In genomic region chr1:62423580-62424242, GRCh38 we compare ENCODE assay signal across 1 cellular context.
A peak's percentile ranks its signal among the peaks of the same experiment; 100 is the strongest.
TF ChIP-seq lines count a peak whose summit lies in the region.

No MANE protein-coding gene starts in this region.

TF ChIP-seq in HepG2, 621 proteins besides CTCF, POLR2A, EP300 and RAD21 (continued from another document and continues in another):
- TF ChIP-seq ZNF432 (CRISPR knock-in tag; IDR thresholded peaks at IDR 0.05; ENCODE audit: borderline replicate concordance) (no peak), MXD1 (CRISPR knock-in tag; IDR thresholded peaks at IDR 0.05) (peak; percentile 65; the same call in 1 of the 2 replicates), BCL3 (CRISPR knock-in tag; IDR thresholded peaks at IDR 0.05) (peak; percentile 57; the same call in 1 of the 2 replicates), MLLT10 (CRISPR knock-in tag; IDR thresholded peaks at IDR 0.05) (no peak), THAP7 (CRISPR knock-in tag; IDR thresholded peaks at IDR 0.05) (no peak), ZHX1 (CRISPR knock-in tag; IDR thresholded peaks at IDR 0.05; ENCODE audit: low read depth) (peak; percentile 95), HNRNPH1 (optimal IDR thresholded peaks at IDR 0.05; ENCODE audit: low read depth, low read length) (no peak), PHF5A (CRISPR knock-in tag; IDR thresholded peaks at IDR 0.05; ENCODE audit: low read depth, unreplicated experiment) (no peak), PLSCR1 (CRISPR knock-in tag; IDR thresholded peaks at IDR 0.05; ENCODE audit: borderline replicate concordance) (no peak), ATM (IDR thresholded peaks at IDR 0.05; ENCODE audit: borderline replicate concordance) (no peak), SATB2 (CRISPR knock-in tag; IDR thresholded peaks at IDR 0.05) (no peak), TCF12 (IDR thresholded peaks at IDR 0.05) (no peak), TCF12 (CRISPR knock-in tag; IDR thresholded peaks at IDR 0.05) (no peak), PAXIP1 (CRISPR knock-in tag; conservative IDR thresholded peaks at IDR 0.05) (peak; percentile 83), RFX3 (CRISPR knock-in tag; IDR thresholded peaks at IDR 0.05) (no peak), RXRA (CRISPR knock-in tag; IDR thresholded peaks at IDR 0.05) (peak; percentile 22; the same call in 1 of the 2 replicates), STAT6 (CRISPR knock-in tag; IDR thresholded peaks at IDR 0.05; ENCODE audit: borderline replicate concordance) (no peak; the same call in 1 of the 2 replicates), ZNF136 (CRISPR knock-in tag; IDR thresholded peaks at IDR 0.05; ENCODE audit: low read depth) (no peak), MBNL3 (CRISPR knock-in tag; conservative IDR thresholded peaks at IDR 0.05) (no peak), TSC22D2 (CRISPR knock-in tag; IDR thresholded peaks at IDR 0.05; ENCODE audit: borderline replicate concordance) (peak; percentile 23; the same call in 1 of the 2 replicates), LBX2 (CRISPR knock-in tag; IDR thresholded peaks at IDR 0.05; ENCODE audit: borderline replicate concordance) (no peak), MXI1 (IDR thresholded peaks at IDR 0.05; ENCODE audit: borderline replicate concordance, low read depth, low read length) (peak; percentile 86; the same call in 2 of the 3 replicates), ZHX2 (IDR thresholded peaks at IDR 0.05; ENCODE audit: low read depth) (peak; percentile 80; the same call in 1 of the 2 replicates), ZHX2 (CRISPR knock-in tag; IDR thresholded peaks at IDR 0.05; ENCODE audit: borderline replicate concordance) (no peak), DBP (CRISPR knock-in tag; IDR thresholded peaks at IDR 0.05; ENCODE audit: not compliant biosample characterization) (no peak), ZFYVE20 (CRISPR knock-in tag; IDR thresholded peaks at IDR 0.05; ENCODE audit: borderline replicate concordance, low read depth) (no peak), ZBTB25 (CRISPR knock-in tag; IDR thresholded peaks at IDR 0.05) (0 out of 2 replicates have a peak, but pooled peaks have one; percentile 77), ATF2 (CRISPR knock-in tag; IDR thresholded peaks at IDR 0.05) (peak; percentile 96)
